In genomic region chr5:82298668-82299067, GRCh38 we compare ENCODE assay signal across 22 cellular contexts. TPM values are rescaled to one million over a fixed set of nuclear protein-coding genes. Genes with fewer than 3 reads are reported as not detected.
DNase-seq lines count a peak whose midpoint lies in the region; ATAC-seq and TF ChIP-seq lines count a peak whose summit lies in the region.
"Had no signal": no experiment of that assay in that cellular context is flagged by ENCODE, and none has a peak within 500 bp of the region (broad histone marks: within the 10 kb centered on the region; RNA-seq: fewer than 3 reads in every experiment).

No MANE protein-coding gene starts in this region.

- peak; percentile 76 for ATAC-seq in foreskin keratinocyte
- no peak for ATAC-seq in GM18861 (IDR thresholded peaks at IDR 0.05; ENCODE audit: unreplicated experiment)
- ATAC-seq: GM12878, HCT116, Panc1 had no signal

- intact Hi-C loops in cardiac septum (cut with DNase I): no loop called here

- H3K27me3 ChIP-seq in cardiac muscle cell (no peaks in the 10 kb centered on the region), foreskin keratinocyte (no peaks in the 10 kb centered on the region)
- H3K27me3 ChIP-seq: BE2C had no signal

- H3K36me3 ChIP-seq in cardiac muscle cell: no peaks in the 10 kb centered on the region
- H3K36me3 ChIP-seq: BE2C had no signal

- H3K9me3 ChIP-seq in cardiac muscle cell (ENCODE audit: low read depth): no peaks in the 10 kb centered on the region
- H3K9me3 ChIP-seq: BE2C, SK-N-SH had no signal

- DNase-seq in cardiac muscle cell (ENCODE audit: low read depth in 1 of 2, low spot score in 1 of 2): no peak
- DNase-seq in cardiac septum (ENCODE audit: low spot score): no peak
- DNase-seq in SK-MEL-5 (ENCODE audit: low read depth, low spot score): peak; percentile 79
- peak in 1 of 2 donors; percentile 34 for DNase-seq in foreskin keratinocyte
- no peak for DNase-seq in NCI-H446 (lab: John Stamatoyannopoulos, UW)
- no peak for DNase-seq in GM13977 (ENCODE audit: low spot score)
- DNase-seq in NCI-H1092 (lab: John Stamatoyannopoulos, UW): no peak
- DNase-seq: BE2C, NCI-H1105 treated with DMSO at 0.1 percent for 48 hours, NCI-H146, NCI-H1930, NCI-H2107, NCI-H446 treated with DMSO at 0.1 percent for 48 hours, NCI-H526, SIG-M5, SK-N-SH, SW 1271 had no signal

- no peak overlapping the region for H3K4me3 ChIP-seq in cardiac muscle cell
- H3K4me3 ChIP-seq: GM12878 had no signal

- H3K4me1 ChIP-seq in cardiac muscle cell (ENCODE audit: low read depth) (peaks cover 8% of the 10 kb centered on the region), foreskin keratinocyte (peaks cover 8% of the 10 kb centered on the region)
- H3K4me1 ChIP-seq: BE2C had no signal

- in situ Hi-C loops in SK-MEL-5 (cut with HindIII; ENCODE audit: low pct_unique_long_range_greater_than_20kb, low sequenced_read_pairs): no loop called here
- in situ Hi-C loops in GM13977 (cut with MboI; ENCODE audit: low pct_unique_long_range_greater_than_20kb, low sequenced_read_pairs, unreplicated experiment): no loop called here

- TF ChIP-seq CTCF in cardiac muscle cell (IDR thresholded peaks at IDR 0.05; ENCODE audit: low read depth, low read length) (no peak), foreskin keratinocyte (conservative IDR thresholded peaks at IDR 0.05) (no peak), GM13977 (IDR thresholded peaks at IDR 0.05; ENCODE audit: extremely low read depth, insufficient read depth, missing control alignments) (no peak)

- H3K27ac ChIP-seq in cardiac muscle cell (peak overlapping the region; percentile 34), foreskin keratinocyte (no peak overlapping the region)
- H3K27ac ChIP-seq: 22Rv1 had no signal

RNA-seq across cellular contexts. Expression of gene RPS23, which starts 20.5 kb away (rescaled TPM):
- total RNA-seq in cardiac muscle cell (1,239 and 1,612 TPM in 2 replicates), cardiac septum (784 TPM), foreskin keratinocyte (2,431 and 2,547 TPM in 2 replicates)
- polyA plus RNA-seq in cardiac muscle cell (702 and 842 TPM in 2 replicates), foreskin keratinocyte (3,812 and 3,933 TPM in 2 replicates)
- 5,316 and 5,447 TPM in 2 replicates for total RNA-seq in SK-MEL-5 (2014; rRNA removed; shearing (Covaris generic))
- 3,447 and 3,665 TPM in 2 replicates for polyA plus RNA-seq in SK-MEL-5 (2015; cell fraction: cytosol; rRNA removed)
- polyA plus RNA-seq in SK-MEL-5 (2015; cell fraction: nucleus; rRNA removed): 567 and 718 TPM in 2 replicates
